Comparison of ENCODE assay signal across 8 cellular contexts in genomic region chr2:74458957-74459290, GRCh38. TPM values are rescaled to one million over a fixed set of nuclear protein-coding genes. Genes with fewer than 3 reads are reported as not detected.
DNase-seq lines count a peak whose midpoint lies in the region; ATAC-seq, FAIRE-seq and TF ChIP-seq lines count a peak whose summit lies in the region.

No MANE protein-coding gene starts in this region.

- intact Hi-C loops in activated CD4-positive, alpha-beta T cell treated with anti-CD3 and anti-CD28 coated beads for 36 hours (cut with DNase I, micrococcal nuclease): loop anchor here (1.0 to 5.0 kb wide), 10 partner anchors 13 to 532 kb away; partner anchors contain the start of genes MRPL53 (in 2 of the 2), C2orf81 (in 1 of the 2), DGUOK (in 1 of the 2) and DOK1 (in 1 of the 2)

- H3K27ac ChIP-seq in keratinocyte (ENCODE audit: control insufficient read depth, insufficient read depth, low read length): peak overlapping the region; percentile 45
- peak overlapping the region; percentile 77 for H3K27ac ChIP-seq in suprapubic skin

- no peak for ATAC-seq in activated CD4-positive, alpha-beta T cell treated with anti-CD3 and anti-CD28 coated beads for 36 hours
- no peak for ATAC-seq in HG02884 (IDR thresholded peaks at IDR 0.05; ENCODE audit: unreplicated experiment)

- CTCF ChIA-PET in activated CD4-positive, alpha-beta T cell treated with anti-CD3 and anti-CD28 coated beads for 36 hours (lab: Charles Lee): interaction anchor here (0.6 to 6.6 kb wide), 9 partner anchors 9 to 260 kb away, joined by 3 to 62 read pairs (median 4); partner anchors contain the start of genes CCDC142, MRPL53, MTHFD2 and TTC31

- peak overlapping the region; percentile 71 for H3K4me2 ChIP-seq in keratinocyte (ENCODE audit: control insufficient read depth, extremely low read depth, insufficient read depth, low read depth, low read length)

- H2AFZ ChIP-seq in keratinocyte (ENCODE audit: control insufficient read depth, low read length): no peak overlapping the region

- no peak for FAIRE-seq in keratinocyte (lab: Jason Lieb, UNC)
- no peak for FAIRE-seq in urothelium cell line (lab: Jason Lieb, UNC)

- peaks cover 26% of the 10 kb centered on the region for H3K79me2 ChIP-seq in keratinocyte (ENCODE audit: control insufficient read depth, insufficient read depth, low read length)

- no peak for DNase-seq in activated CD4-positive, alpha-beta T cell treated with anti-CD3 and anti-CD28 coated beads for 36 hours
- DNase-seq in activated CD4-positive, alpha-beta T cell treated with anti-CD3 and anti-CD28 coated beads for 48 hours: no peak
- DNase-seq in activated naive CD8-positive, alpha-beta T cell treated with anti-CD3 and anti-CD28 coated beads for 36 hours: no peak
- DNase-seq in keratinocyte (ENCODE audit: low read depth, low spot score) (no peak), suprapubic skin (ENCODE audit: low spot score in 2 of 2) (no peak), GF-D8 (lab: John Stamatoyannopoulos, UW) (no peak), urothelium cell line (ENCODE audit: low spot score) (no peak)

- no peaks in the 10 kb centered on the region for H3K27me3 Mint-ChIP-seq in activated CD4-positive, alpha-beta T cell treated with anti-CD3 and anti-CD28 coated beads for 36 hours
- H3K27me3 Mint-ChIP-seq in activated naive CD8-positive, alpha-beta T cell treated with anti-CD3 and anti-CD28 coated beads for 36 hours: peaks cover 5% of the 10 kb centered on the region

- peaks cover 31% of the 10 kb centered on the region for H3K36me3 Mint-ChIP-seq in activated CD4-positive, alpha-beta T cell treated with anti-CD3 and anti-CD28 coated beads for 36 hours (ENCODE audit: low read depth)
- peaks cover 14% of the 10 kb centered on the region for H3K36me3 Mint-ChIP-seq in activated naive CD8-positive, alpha-beta T cell treated with anti-CD3 and anti-CD28 coated beads for 36 hours

- H3K36me3 ChIP-seq in keratinocyte (ENCODE audit: control insufficient read depth in 2 of 2, extremely low read depth in 1 of 2, insufficient read depth in 2 of 2, low read length in 2 of 2) (peaks cover 12 to 25% of the 10 kb centered on the region in 2 experiments), suprapubic skin (peaks cover 22% of the 10 kb centered on the region)

- TF ChIP-seq CTCF in keratinocyte (optimal IDR thresholded peaks at IDR 0.05 in 1 of 3, IDR thresholded peaks at IDR 0.05 in 1 of 3, conservative IDR thresholded peaks at IDR 0.05 in 1 of 3; ENCODE audit: extremely low read depth in 1 of 3, insufficient read depth in 2 of 3, low read length in 3 of 3): no peak
- no peak for TF ChIP-seq CTCF in suprapubic skin (IDR thresholded peaks at IDR 0.05)

- H4K20me1 ChIP-seq in keratinocyte (ENCODE audit: control insufficient read depth, extremely low read depth, insufficient read depth, low read length): no peaks in the 10 kb centered on the region

- peak overlapping the region; percentile 90 for H3K4me3 Mint-ChIP-seq in activated CD4-positive, alpha-beta T cell treated with anti-CD3 and anti-CD28 coated beads for 36 hours
- H3K4me3 Mint-ChIP-seq in activated naive CD8-positive, alpha-beta T cell treated with anti-CD3 and anti-CD28 coated beads for 36 hours: peak overlapping the region; percentile 98

- H3K9ac ChIP-seq in keratinocyte (ENCODE audit: control insufficient read depth, extremely low read depth, insufficient read depth, low read length): peak overlapping the region; percentile 73

- H3K27me3 ChIP-seq in keratinocyte (ENCODE audit: control insufficient read depth, extremely low read depth, insufficient read depth, low read length) (no peaks in the 10 kb centered on the region), suprapubic skin (no peaks in the 10 kb centered on the region)

- H3K4me3 ChIP-seq in keratinocyte (ENCODE audit: control insufficient read depth in 2 of 3, extremely low read depth in 1 of 3, insufficient read depth in 2 of 3, low read depth in 1 of 3, low read length in 3 of 3): peak overlapping the region; percentile 58 to 78 (median 67)
- H3K4me3 ChIP-seq in suprapubic skin: peak overlapping the region; percentile 61

- dilution Hi-C loops in keratinocyte (cut with MboI; ENCODE audit: extremely low pct_ligation_motif_present, low sequenced_read_pairs): no loop called here

- no peak for TF ChIP-seq POLR2A in suprapubic skin (IDR thresholded peaks at IDR 0.05)

- H3K4me1 ChIP-seq in keratinocyte (ENCODE audit: control insufficient read depth, extremely low read depth, insufficient read depth, low read length) (peaks cover 21% of the 10 kb centered on the region), suprapubic skin (peaks cover 45% of the 10 kb centered on the region)

- WGBS in suprapubic skin: 0% methylated on average over 9 of the region's 9 CpGs

- peaks cover 39% of the 10 kb centered on the region for H3K4me1 Mint-ChIP-seq in activated CD4-positive, alpha-beta T cell treated with anti-CD3 and anti-CD28 coated beads for 36 hours
- H3K4me1 Mint-ChIP-seq in activated naive CD8-positive, alpha-beta T cell treated with anti-CD3 and anti-CD28 coated beads for 36 hours: peaks cover 49% of the 10 kb centered on the region

- no peak for TF ChIP-seq EP300 in suprapubic skin (IDR thresholded peaks at IDR 0.05)

- no peaks in the 10 kb centered on the region for H3K9me1 ChIP-seq in keratinocyte (ENCODE audit: control insufficient read depth, extremely low read depth, insufficient read depth, low read length)

- POLR2A ChIA-PET in activated CD4-positive, alpha-beta T cell treated with anti-CD3 and anti-CD28 coated beads for 36 hours (lab: Charles Lee): interaction anchor here (0.6 to 2.3 kb wide), 11 partner anchors 10 to 473 kb away, joined by 3 to 18 read pairs (median 4); partner anchors contain the start of genes AUP1, CCDC142, DQX1 and HTRA2

- H3K9me3 ChIP-seq in keratinocyte (ENCODE audit: control insufficient read depth, low read depth, low read length): no peaks in the 10 kb centered on the region
- no peaks in the 10 kb centered on the region for H3K9me3 ChIP-seq in suprapubic skin

- no peaks in the 10 kb centered on the region for H3K9me3 Mint-ChIP-seq in activated CD4-positive, alpha-beta T cell treated with anti-CD3 and anti-CD28 coated beads for 36 hours (ENCODE audit: low read depth)
- no peaks in the 10 kb centered on the region for H3K9me3 Mint-ChIP-seq in activated naive CD8-positive, alpha-beta T cell treated with anti-CD3 and anti-CD28 coated beads for 36 hours

- peak overlapping the region; percentile 99 for H3K27ac Mint-ChIP-seq in activated CD4-positive, alpha-beta T cell treated with anti-CD3 and anti-CD28 coated beads for 36 hours
- H3K27ac Mint-ChIP-seq in activated naive CD8-positive, alpha-beta T cell treated with anti-CD3 and anti-CD28 coated beads for 36 hours: peak overlapping the region; percentile 99

RNA-seq across cellular contexts. Expression of gene WBP1, which starts 0.7 kb away (rescaled TPM):
- 10 to 100 TPM; 24.9 to 30.2 TPM for total RNA-seq in activated CD4-positive, alpha-beta T cell treated with anti-CD3 and anti-CD28 coated beads for 36 hours
- total RNA-seq in activated naive CD8-positive, alpha-beta T cell treated with anti-CD3 and anti-CD28 coated beads for 36 hours: 10 to 100 TPM; 19.1 to 20.1 TPM
- polyA plus RNA-seq in keratinocyte: 72.3 to 143 TPM (median 75.5 TPM) in 3 replicates
- 3.3 TPM for polyA plus RNA-seq in keratinocyte (2011; ENCODE audit: low read depth)
- polyA plus RNA-seq in keratinocyte (2011; cell fraction: cytosol; rRNA removed): 48.8 and 75.9 TPM in 2 replicates
- polyA plus RNA-seq in keratinocyte (2011; cell fraction: nucleus; rRNA removed): 327 and 329 TPM in 2 replicates
- 50.3 and 68.2 TPM in 2 replicates for polyA plus RNA-seq in keratinocyte (2012; ENCODE audit: low replicate concordance)
- 50.5 to 128 TPM (median 64.9 TPM) in 3 replicates for polyA minus RNA-seq in keratinocyte
- polyA minus RNA-seq in keratinocyte (2011; cell fraction: cytosol; rRNA and poly(A)+ RNA removed): 27.8 TPM
- 24.3 and 25.1 TPM in 2 replicates for polyA minus RNA-seq in keratinocyte (2011; cell fraction: nucleus; rRNA and poly(A)+ RNA removed)
- total RNA-seq in suprapubic skin: 100 to 1,000 TPM in 1 of 4 donors, 10 to 100 TPM in 3; 40.7 to 121 (median 47.0) TPM

RNA-seq across cellular contexts. Expression of gene INO80B, which starts 4.0 kb away (rescaled TPM):
- 10 to 100 TPM; 24.2 to 25.6 TPM for total RNA-seq in activated CD4-positive, alpha-beta T cell treated with anti-CD3 and anti-CD28 coated beads for 36 hours
- 10 to 100 TPM; 29.0 to 30.9 TPM for total RNA-seq in activated naive CD8-positive, alpha-beta T cell treated with anti-CD3 and anti-CD28 coated beads for 36 hours
- 16.8 to 23.9 TPM (median 18.8 TPM) in 3 replicates for polyA plus RNA-seq in keratinocyte
- 7.9 TPM for polyA plus RNA-seq in keratinocyte (2011; ENCODE audit: low read depth)
- 9.1 and 18.1 TPM in 2 replicates for polyA plus RNA-seq in keratinocyte (2011; cell fraction: cytosol; rRNA removed)
- polyA plus RNA-seq in keratinocyte (2011; cell fraction: nucleus; rRNA removed): 81.0 and 87.6 TPM in 2 replicates
- 20.0 and 37.1 TPM in 2 replicates for polyA plus RNA-seq in keratinocyte (2012; ENCODE audit: low replicate concordance)
- polyA minus RNA-seq in keratinocyte: 1.9 to 16.8 TPM (median 11.8 TPM) in 3 replicates
- 12.5 TPM for polyA minus RNA-seq in keratinocyte (2011; cell fraction: cytosol; rRNA and poly(A)+ RNA removed)
- polyA minus RNA-seq in keratinocyte (2011; cell fraction: nucleus; rRNA and poly(A)+ RNA removed): 10.2 and 11.9 TPM in 2 replicates
- 10 to 100 TPM; 15.9 to 75.9 (median 36.0) TPM for total RNA-seq in suprapubic skin

RNA-seq across cellular contexts. Expression of gene MOGS, which starts 6.3 kb away (rescaled TPM):
- total RNA-seq in activated CD4-positive, alpha-beta T cell treated with anti-CD3 and anti-CD28 coated beads for 36 hours: 10 to 100 TPM; 44.2 to 48.9 TPM
- total RNA-seq in activated naive CD8-positive, alpha-beta T cell treated with anti-CD3 and anti-CD28 coated beads for 36 hours: 10 to 100 TPM; 54.7 to 59.5 TPM
- 52.8 to 72.0 TPM (median 63.1 TPM) in 3 replicates for polyA plus RNA-seq in keratinocyte
- polyA plus RNA-seq in keratinocyte (2011; ENCODE audit: low read depth): 9.6 TPM
- 16.7 and 23.7 TPM in 2 replicates for polyA plus RNA-seq in keratinocyte (2011; cell fraction: cytosol; rRNA removed)
- 161 and 190 TPM in 2 replicates for polyA plus RNA-seq in keratinocyte (2011; cell fraction: nucleus; rRNA removed)
- 52.2 and 59.7 TPM in 2 replicates for polyA plus RNA-seq in keratinocyte (2012; ENCODE audit: low replicate concordance)
- polyA minus RNA-seq in keratinocyte: 52.9 to 105 TPM (median 72.9 TPM) in 3 replicates
- polyA minus RNA-seq in keratinocyte (2011; cell fraction: cytosol; rRNA and poly(A)+ RNA removed): 62.5 TPM
- 105 and 107 TPM in 2 replicates for polyA minus RNA-seq in keratinocyte (2011; cell fraction: nucleus; rRNA and poly(A)+ RNA removed)
- 10 to 100 TPM; 44.1 to 81.3 (median 50.1) TPM for total RNA-seq in suprapubic skin

RNA-seq across cellular contexts. Expression of gene MRPL53, which starts 13.6 kb away (rescaled TPM):
- total RNA-seq in activated CD4-positive, alpha-beta T cell treated with anti-CD3 and anti-CD28 coated beads for 36 hours: 10 to 100 TPM; 87.4 to 88.5 TPM
- total RNA-seq in activated naive CD8-positive, alpha-beta T cell treated with anti-CD3 and anti-CD28 coated beads for 36 hours: 100 to 1,000 TPM; 105 to 111 TPM
- 28.5 to 31.0 TPM (median 29.0 TPM) in 3 replicates for polyA plus RNA-seq in keratinocyte
- polyA plus RNA-seq in keratinocyte (2011; ENCODE audit: low read depth): 28.3 TPM
- 10.7 and 23.1 TPM in 2 replicates for polyA plus RNA-seq in keratinocyte (2011; cell fraction: cytosol; rRNA removed)
- 15.6 and 19.0 TPM in 2 replicates for polyA plus RNA-seq in keratinocyte (2011; cell fraction: nucleus; rRNA removed)
- polyA plus RNA-seq in keratinocyte (2012; ENCODE audit: low replicate concordance): 35.8 and 61.3 TPM in 2 replicates
- 12.3 to 13.4 TPM (median 12.4 TPM) in 3 replicates for polyA minus RNA-seq in keratinocyte
- 34.0 TPM for polyA minus RNA-seq in keratinocyte (2011; cell fraction: cytosol; rRNA and poly(A)+ RNA removed)
- 5.9 and 7.7 TPM in 2 replicates for polyA minus RNA-seq in keratinocyte (2011; cell fraction: nucleus; rRNA and poly(A)+ RNA removed)
- 10 to 100 TPM; 13.1 to 36.0 (median 26.7) TPM for total RNA-seq in suprapubic skin

RNA-seq across cellular contexts. Expression of gene RTKN, which starts 17.2 kb away (rescaled TPM):
- 1 to 10 TPM; 1.8 to 2.5 TPM for total RNA-seq in activated CD4-positive, alpha-beta T cell treated with anti-CD3 and anti-CD28 coated beads for 36 hours
- total RNA-seq in activated naive CD8-positive, alpha-beta T cell treated with anti-CD3 and anti-CD28 coated beads for 36 hours: 1 to 10 TPM; 1.6 to 1.8 TPM
- 110 to 180 TPM (median 145 TPM) in 3 replicates for polyA plus RNA-seq in keratinocyte
- 32.0 TPM for polyA plus RNA-seq in keratinocyte (2011; ENCODE audit: low read depth)
- 64.6 and 107 TPM in 2 replicates for polyA plus RNA-seq in keratinocyte (2011; cell fraction: cytosol; rRNA removed)
- 394 and 410 TPM in 2 replicates for polyA plus RNA-seq in keratinocyte (2011; cell fraction: nucleus; rRNA removed)
- 69.0 and 143 TPM in 2 replicates for polyA plus RNA-seq in keratinocyte (2012; ENCODE audit: low replicate concordance)
- polyA minus RNA-seq in keratinocyte: 112 to 129 TPM (median 120 TPM) in 3 replicates
- 123 TPM for polyA minus RNA-seq in keratinocyte (2011; cell fraction: cytosol; rRNA and poly(A)+ RNA removed)
- 125 and 139 TPM in 2 replicates for polyA minus RNA-seq in keratinocyte (2011; cell fraction: nucleus; rRNA and poly(A)+ RNA removed)
- total RNA-seq in suprapubic skin: 10 to 100 TPM; 48.2 to 63.1 (median 56.7) TPM
